In genomic region chr9:97696025-97696822, GRCh38 we compare ENCODE assay signal across 8 cellular contexts. TPM values are rescaled to one million over a fixed set of nuclear protein-coding genes. Genes with fewer than 3 reads are reported as not detected.
DNase-seq lines count a peak whose midpoint lies in the region; ATAC-seq, FAIRE-seq and TF ChIP-seq lines count a peak whose summit lies in the region.

No MANE protein-coding gene starts in this region.

- H3K79me2 ChIP-seq in fibroblast of lung (ENCODE audit: control insufficient read depth, insufficient read depth, low read length), result peaks cover 25% of the 10 kb centered on the region
- H3K79me2 ChIP-seq in trophoblast cell (ENCODE audit: control insufficient read depth, insufficient read depth, low read length, poor library complexity), result peaks cover 5% of the 10 kb centered on the region

- peaks cover 4 to 11% (median 9%) of the 10 kb centered on the region in 3 donors for H3K27me3 Mint-ChIP-seq in CD14-positive monocyte (ENCODE audit: low read depth in 3 of 3)

- H4K91ac ChIP-seq in trophoblast cell (ENCODE audit: low read depth, low read length), result peak overlapping the region; percentile 96

- no peaks in the 10 kb centered on the region for H3K9me3 Mint-ChIP-seq in CD14-positive monocyte

- H3K23ac ChIP-seq in trophoblast cell (ENCODE audit: low read length), result no peak overlapping the region

- no peaks in the 10 kb centered on the region for H3K9me3 ChIP-seq in fibroblast of lung (ENCODE audit: control insufficient read depth, insufficient read depth, low read depth, low read length)
- H3K9me3 ChIP-seq in trophoblast cell (ENCODE audit: insufficient read depth, low read depth, low read length), result no peaks in the 10 kb centered on the region

- peak overlapping the region; percentile 82 to 91 (median 86) for H3K4me3 ChIP-seq in fibroblast of lung (replicated peaks in 1 of 4; ENCODE audit: control extremely low read depth in 1 of 4, insufficient read depth in 1 of 4, low read depth in 3 of 4, low read length in 4 of 4)
- H3K4me3 ChIP-seq in trophoblast cell (ENCODE audit: low read depth, low read length), result peak overlapping the region; percentile 94

- H3K27ac Mint-ChIP-seq in CD14-positive monocyte, result peak overlapping the region; percentile 85 to 92 (median 90)

- no peak overlapping the region for H2AK5ac ChIP-seq in trophoblast cell (ENCODE audit: low read length)

- H2BK12ac ChIP-seq in trophoblast cell (ENCODE audit: low read length), result no peak overlapping the region

- peaks cover 51% of the 10 kb centered on the region for H3K4me1 Mint-ChIP-seq in CD14-positive monocyte

- H3K4me1 ChIP-seq in fibroblast of lung (ENCODE audit: control insufficient read depth, extremely low read depth, insufficient read depth, low read length), result no peaks in the 10 kb centered on the region
- peaks cover 2 to 5% of the 10 kb centered on the region in 2 experiments for H3K4me1 ChIP-seq in trophoblast cell (ENCODE audit: control insufficient read depth in 1 of 2, insufficient read depth in 2 of 2, low read length in 2 of 2)

- peaks cover 2% of the 10 kb centered on the region for H3K27me3 ChIP-seq in fibroblast of lung (ENCODE audit: control insufficient read depth, insufficient read depth, low read length)
- no peaks in the 10 kb centered on the region for H3K27me3 ChIP-seq in trophoblast cell (ENCODE audit: insufficient read depth, low read length)

- H3K36me3 ChIP-seq in fibroblast of lung (ENCODE audit: control insufficient read depth, insufficient read depth, low read length) (no peaks in the 10 kb centered on the region), trophoblast cell (ENCODE audit: control insufficient read depth in 1 of 2, insufficient read depth in 2 of 2, low read length in 2 of 2) (peaks cover 0 to 3% of the 10 kb centered on the region in 2 experiments)

- H3K4me3 Mint-ChIP-seq in CD14-positive monocyte, result peak overlapping the region; percentile 90 to 95

- no peak for TF ChIP-seq POLR2A in H54 (IDR thresholded peaks at IDR 0.05; ENCODE audit: low read depth, low read length)

- peak; percentile 86 for FAIRE-seq in H54 (lab: Jason Lieb, UNC)

- H3K4me2 ChIP-seq in fibroblast of lung (ENCODE audit: extremely low read depth, insufficient read depth, low read length), result peak overlapping the region; percentile 73
- H3K4me2 ChIP-seq in trophoblast cell (ENCODE audit: low read length), result peak overlapping the region; percentile 81

- H3K36me3 Mint-ChIP-seq in CD14-positive monocyte, result peaks cover 20% of the 10 kb centered on the region in 2 donors

- peak overlapping the region; percentile 81 for H3K27ac ChIP-seq in fibroblast of lung (ENCODE audit: insufficient read depth, low read length)
- H3K27ac ChIP-seq in trophoblast cell (ENCODE audit: low read depth, low read length), result peak overlapping the region; percentile 84

- H3K4ac ChIP-seq in trophoblast cell (ENCODE audit: low read depth, low read length), result peak overlapping the region; percentile 35

- peak overlapping the region; percentile 94 for H4K8ac ChIP-seq in trophoblast cell (ENCODE audit: low read depth, low read length)

- H2AFZ ChIP-seq in fibroblast of lung (ENCODE audit: low read length), result peak overlapping the region; percentile 83
- peak overlapping the region; percentile 80 for H2AFZ ChIP-seq in trophoblast cell (ENCODE audit: insufficient read depth, low read length, poor library complexity)

- ATAC-seq in SK-N-SH treated with all-trans-retinoic acid at 6 μM for 48 hours, result 0 out of 3 replicates have a peak, but pooled peaks have one; percentile 9
- no peak for ATAC-seq in GM21619 (IDR thresholded peaks at IDR 0.05; ENCODE audit: unreplicated experiment)

- peak overlapping the region; percentile 95 for H3K14ac ChIP-seq in trophoblast cell (ENCODE audit: low read length)

- H2BK5ac ChIP-seq in trophoblast cell (ENCODE audit: low read depth, low read length, poor library complexity), result peak overlapping the region; percentile 84

- peaks cover 6% of the 10 kb centered on the region for H3K79me1 ChIP-seq in trophoblast cell (ENCODE audit: low read length)

- no peak for TF ChIP-seq CTCF in CD14-positive monocyte (IDR thresholded peaks at IDR 0.05)
- no peak for TF ChIP-seq CTCF in fibroblast of lung (conservative IDR thresholded peaks at IDR 0.05 in 1 of 2, IDR thresholded peaks at IDR 0.05 in 1 of 2; ENCODE audit: low read depth in 1 of 2, low read length in 2 of 2)

- no CpG with 5 or more reads among the region's 11 CpGs for WGBS in trophoblast cell (ENCODE audit: extremely low coverage, insufficient coverage, insufficient read length)

- H3K9ac ChIP-seq in fibroblast of lung (ENCODE audit: insufficient read depth, low read length) (peak overlapping the region; percentile 92), trophoblast cell (ENCODE audit: low read length) (peak overlapping the region; percentile 90)

- intact Hi-C loops in CD14-positive monocyte (cut with micrococcal nuclease), result loop anchor here in 1 of 2 donors (10.0 kb wide), 1 partner anchor 61 kb away; the partner anchor contains the start of genes NCBP1 and TSTD2

- peak overlapping the region; percentile 97 for H3K18ac ChIP-seq in trophoblast cell (ENCODE audit: low read length)

- no peaks in the 10 kb centered on the region for H4K20me1 ChIP-seq in fibroblast of lung (ENCODE audit: control insufficient read depth, extremely low read depth, insufficient read depth, low read length)

- no peak for DNase-seq in CD14-positive monocyte (ENCODE audit: low spot score)
- DNase-seq in H54 (ENCODE audit: insufficient read length, low spot score), result no peak
- DNase-seq in fibroblast of lung (ENCODE audit: low read depth in 2 of 2), result peak; percentile 36 to 41
- DNase-seq in trophoblast cell, result no peak
- no peak for DNase-seq in stimulated activated naive CD4-positive, alpha-beta T cell treated with Interleukin-2 at 50 U/mL for 16 hours (lab: John Stamatoyannopoulos, UW)
- DNase-seq in COLO668 (lab: John Stamatoyannopoulos, UW; ENCODE audit: unreplicated experiment), result no peak

- H2BK120ac ChIP-seq in trophoblast cell (ENCODE audit: insufficient read depth, low read length, poor library complexity), result peak overlapping the region; percentile 82

- H4K12ac ChIP-seq in trophoblast cell (ENCODE audit: low read depth, low read length), result peak overlapping the region; percentile 92

TF ChIP-seq in SK-N-SH treated with all-trans-retinoic acid at 6 μM for 48 hours, 23 proteins besides CTCF, POLR2A, EP300 and RAD21 (continues in another document):
- TF ChIP-seq PATZ1 (CRISPR knock-in tag; IDR thresholded peaks at IDR 0.05; ENCODE audit: borderline replicate concordance) (no peak), ISL1 (CRISPR knock-in tag; IDR thresholded peaks at IDR 0.05) (no peak), OSR1 (CRISPR knock-in tag; IDR thresholded peaks at IDR 0.05) (no peak), TOX (CRISPR knock-in tag; IDR thresholded peaks at IDR 0.05; ENCODE audit: borderline replicate concordance) (no peak), CSDC2 (CRISPR knock-in tag; IDR thresholded peaks at IDR 0.05) (no peak), ZNF8 (CRISPR knock-in tag; IDR thresholded peaks at IDR 0.05) (no peak), ZNF565 (CRISPR knock-in tag; conservative IDR thresholded peaks at IDR 0.05; ENCODE audit: low read depth) (no peak), ZFP30 (CRISPR knock-in tag; IDR thresholded peaks at IDR 0.05) (no peak), BACH2 (CRISPR knock-in tag; IDR thresholded peaks at IDR 0.05; ENCODE audit: borderline replicate concordance) (no peak), CSRNP3 (CRISPR knock-in tag; IDR thresholded peaks at IDR 0.05) (no peak), PPARA (CRISPR knock-in tag; IDR thresholded peaks at IDR 0.05; ENCODE audit: borderline replicate concordance) (no peak)

RNA-seq across cellular contexts. Expression of gene XPA, which starts 0.9 kb away (rescaled TPM):
- polyA plus RNA-seq in CD14-positive monocyte (10 to 100 TPM; 15.4 to 15.8 TPM), fibroblast of lung (4.2 and 6.1 TPM in 2 replicates)
- 6.4 and 9.7 TPM in 2 replicates for total RNA-seq in fibroblast of lung
- 10.4 and 14.5 TPM in 2 replicates for polyA plus RNA-seq in fibroblast of lung (2012)
- polyA minus RNA-seq in fibroblast of lung (ENCODE audit: low replicate concordance), result not detected in 2 replicates
- polyA plus RNA-seq in trophoblast cell (2013), result 8.6 and 9.0 TPM in 2 replicates

Comparison
In these comparisons a context has a peak if more than half of its experiments do, and no peak if none do; other contexts are left out.
1. DNase-seq: peak in fibroblast of lung (2 of 2); none in CD14-positive monocyte (single experiment), H54 (single experiment), trophoblast cell (0 of 2), stimulated activated naive CD4-positive, alpha-beta T cell treated with Interleukin-2 at 50 U/mL for 16 hours (single experiment) and COLO668 (single experiment).